1 cellular context compared by ENCODE assay signal in the genomic region with DNA sequence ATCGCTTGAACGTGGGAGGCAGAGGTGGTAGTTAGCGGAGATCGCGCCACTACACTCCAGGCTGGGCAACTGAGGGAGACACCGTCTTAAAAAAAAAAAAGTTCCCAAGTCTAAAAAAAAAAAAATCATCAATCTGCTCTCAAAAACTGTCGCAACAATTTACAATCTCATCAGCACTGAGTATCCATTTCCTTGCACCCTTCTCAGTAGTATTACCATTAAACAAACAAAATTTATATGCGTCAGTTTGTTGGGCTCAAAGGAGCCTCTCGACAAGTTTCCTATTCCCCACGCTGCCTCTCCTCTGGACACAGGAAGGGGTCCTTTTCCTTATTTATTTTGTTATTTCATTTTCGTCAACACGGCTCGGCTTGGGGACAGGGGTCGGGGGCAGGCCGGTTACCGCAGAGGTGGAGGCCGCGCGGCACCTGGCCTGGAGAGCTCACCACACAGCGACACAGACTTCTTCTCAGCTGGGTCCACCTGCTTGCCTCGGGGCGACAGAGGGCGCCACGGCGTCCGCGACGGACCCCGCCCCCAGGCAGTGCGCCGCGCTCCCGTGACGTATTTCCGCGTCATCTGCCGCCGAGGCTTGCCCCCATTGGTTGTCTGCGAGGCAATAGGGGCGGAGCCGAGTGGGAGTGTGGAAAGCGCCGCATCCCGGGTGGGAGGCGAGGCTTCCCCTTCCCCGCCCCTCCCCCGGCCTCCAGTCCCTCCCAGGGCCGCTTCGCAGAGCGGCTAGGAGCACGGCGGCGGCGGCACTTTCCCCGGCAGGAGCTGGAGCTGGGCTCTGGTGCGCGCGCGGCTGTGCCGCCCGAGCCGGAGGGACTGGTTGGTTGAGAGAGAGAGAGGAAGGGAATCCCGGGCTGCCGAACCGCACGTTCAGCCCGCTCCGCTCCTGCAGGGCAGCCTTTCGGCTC.
TF ChIP-seq lines count a peak whose summit lies in the region.

A gene (plus strand): TSS at position 709 of the 920 bp plus-strand sequence. CDS start 436 bp downstream, outside the sequence.

TF ChIP-seq in HepG2, 621 proteins besides CTCF, POLR2A, EP300 and RAD21 (continued from another document and continues in another):
- TF ChIP-seq, protein P1, sequence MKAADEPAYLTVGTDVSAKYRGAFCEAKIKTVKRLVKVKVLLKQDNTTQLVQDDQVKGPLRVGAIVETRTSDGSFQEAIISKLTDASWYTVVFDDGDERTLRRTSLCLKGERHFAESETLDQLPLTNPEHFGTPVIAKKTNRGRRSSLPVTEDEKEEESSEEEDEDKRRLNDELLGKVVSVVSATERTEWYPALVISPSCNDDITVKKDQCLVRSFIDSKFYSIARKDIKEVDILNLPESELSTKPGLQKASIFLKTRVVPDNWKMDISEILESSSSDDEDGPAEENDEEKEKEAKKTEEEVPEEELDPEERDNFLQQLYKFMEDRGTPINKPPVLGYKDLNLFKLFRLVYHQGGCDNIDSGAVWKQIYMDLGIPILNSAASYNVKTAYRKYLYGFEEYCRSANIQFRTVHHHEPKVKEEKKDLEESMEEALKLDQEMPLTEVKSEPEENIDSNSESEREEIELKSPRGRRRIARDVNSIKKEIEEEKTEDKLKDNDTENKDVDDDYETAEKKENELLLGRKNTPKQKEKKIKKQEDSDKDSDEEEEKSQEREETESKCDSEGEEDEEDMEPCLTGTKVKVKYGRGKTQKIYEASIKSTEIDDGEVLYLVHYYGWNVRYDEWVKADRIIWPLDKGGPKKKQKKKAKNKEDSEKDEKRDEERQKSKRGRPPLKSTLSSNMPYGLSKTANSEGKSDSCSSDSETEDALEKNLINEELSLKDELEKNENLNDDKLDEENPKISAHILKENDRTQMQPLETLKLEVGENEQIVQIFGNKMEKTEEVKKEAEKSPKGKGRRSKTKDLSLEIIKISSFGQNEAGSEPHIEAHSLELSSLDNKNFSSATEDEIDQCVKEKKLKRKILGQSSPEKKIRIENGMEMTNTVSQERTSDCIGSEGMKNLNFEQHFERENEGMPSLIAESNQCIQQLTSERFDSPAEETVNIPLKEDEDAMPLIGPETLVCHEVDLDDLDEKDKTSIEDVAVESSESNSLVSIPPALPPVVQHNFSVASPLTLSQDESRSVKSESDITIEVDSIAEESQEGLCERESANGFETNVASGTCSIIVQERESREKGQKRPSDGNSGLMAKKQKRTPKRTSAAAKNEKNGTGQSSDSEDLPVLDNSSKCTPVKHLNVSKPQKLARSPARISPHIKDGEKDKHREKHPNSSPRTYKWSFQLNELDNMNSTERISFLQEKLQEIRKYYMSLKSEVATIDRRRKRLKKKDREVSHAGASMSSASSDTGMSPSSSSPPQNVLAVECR (CRISPR knock-in tag; IDR thresholded peaks at IDR 0.05; ENCODE audit: borderline replicate concordance), result peak; percentile 94
- no peak for TF ChIP-seq NR2F1 (CRISPR knock-in tag; IDR thresholded peaks at IDR 0.05)
- peak; percentile 86 for TF ChIP-seq TARDBP (CRISPR knock-in tag; IDR thresholded peaks at IDR 0.05)
- TF ChIP-seq ZMYM2 (CRISPR knock-in tag; IDR thresholded peaks at IDR 0.05), result peak; percentile 61; the same call in 1 of the 2 replicates
- TF ChIP-seq BCL6 (CRISPR knock-in tag; IDR thresholded peaks at IDR 0.05), result peak; percentile 67
- no peak for TF ChIP-seq AGO2 (optimal IDR thresholded peaks at IDR 0.05; ENCODE audit: low read depth, low read length)
- no peak for TF ChIP-seq ZNF678 (CRISPR knock-in tag; IDR thresholded peaks at IDR 0.05)
- TF ChIP-seq ONECUT2 (CRISPR knock-in tag; IDR thresholded peaks at IDR 0.05), result no peak
- TF ChIP-seq ERF (CRISPR knock-in tag; IDR thresholded peaks at IDR 0.05), result peak; percentile 72
- peak; percentile 75 for TF ChIP-seq MED8 (CRISPR knock-in tag; IDR thresholded peaks at IDR 0.05; ENCODE audit: insufficient replicate concordance)
- no peak; the same call in 1 of the 2 replicates for TF ChIP-seq SMAD1 (CRISPR knock-in tag; IDR thresholded peaks at IDR 0.05; ENCODE audit: borderline replicate concordance, low read depth)
- TF ChIP-seq, protein P2, sequence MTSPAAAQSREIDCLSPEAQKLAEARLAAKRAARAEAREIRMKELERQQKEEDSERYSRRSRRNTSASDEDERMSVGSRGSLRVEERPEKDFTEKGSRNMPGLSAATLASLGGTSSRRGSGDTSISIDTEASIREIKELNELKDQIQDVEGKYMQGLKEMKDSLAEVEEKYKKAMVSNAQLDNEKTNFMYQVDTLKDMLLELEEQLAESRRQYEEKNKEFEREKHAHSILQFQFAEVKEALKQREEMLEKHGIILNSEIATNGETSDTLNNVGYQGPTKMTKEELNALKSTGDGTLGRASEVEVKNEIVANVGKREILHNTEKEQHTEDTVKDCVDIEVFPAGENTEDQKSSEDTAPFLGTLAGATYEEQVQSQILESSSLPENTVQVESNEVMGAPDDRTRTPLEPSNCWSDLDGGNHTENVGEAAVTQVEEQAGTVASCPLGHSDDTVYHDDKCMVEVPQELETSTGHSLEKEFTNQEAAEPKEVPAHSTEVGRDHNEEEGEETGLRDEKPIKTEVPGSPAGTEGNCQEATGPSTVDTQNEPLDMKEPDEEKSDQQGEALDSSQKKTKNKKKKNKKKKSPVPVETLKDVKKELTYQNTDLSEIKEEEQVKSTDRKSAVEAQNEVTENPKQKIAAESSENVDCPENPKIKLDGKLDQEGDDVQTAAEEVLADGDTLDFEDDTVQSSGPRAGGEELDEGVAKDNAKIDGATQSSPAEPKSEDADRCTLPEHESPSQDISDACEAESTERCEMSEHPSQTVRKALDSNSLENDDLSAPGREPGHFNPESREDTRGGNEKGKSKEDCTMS (CRISPR knock-in tag; conservative IDR thresholded peaks at IDR 0.05), result no peak
- TF ChIP-seq THAP11 (CRISPR knock-in tag; IDR thresholded peaks at IDR 0.05), result peak; percentile 90
- TF ChIP-seq ZNF17 (CRISPR knock-in tag; IDR thresholded peaks at IDR 0.05), result no peak
- TF ChIP-seq MXD4 (CRISPR knock-in tag; IDR thresholded peaks at IDR 0.05), result peak; percentile 79
- TF ChIP-seq PCBP1 (IDR thresholded peaks at IDR 0.05; ENCODE audit: borderline replicate concordance, low read depth, low read length), result no peak
- TF ChIP-seq, protein P3, sequence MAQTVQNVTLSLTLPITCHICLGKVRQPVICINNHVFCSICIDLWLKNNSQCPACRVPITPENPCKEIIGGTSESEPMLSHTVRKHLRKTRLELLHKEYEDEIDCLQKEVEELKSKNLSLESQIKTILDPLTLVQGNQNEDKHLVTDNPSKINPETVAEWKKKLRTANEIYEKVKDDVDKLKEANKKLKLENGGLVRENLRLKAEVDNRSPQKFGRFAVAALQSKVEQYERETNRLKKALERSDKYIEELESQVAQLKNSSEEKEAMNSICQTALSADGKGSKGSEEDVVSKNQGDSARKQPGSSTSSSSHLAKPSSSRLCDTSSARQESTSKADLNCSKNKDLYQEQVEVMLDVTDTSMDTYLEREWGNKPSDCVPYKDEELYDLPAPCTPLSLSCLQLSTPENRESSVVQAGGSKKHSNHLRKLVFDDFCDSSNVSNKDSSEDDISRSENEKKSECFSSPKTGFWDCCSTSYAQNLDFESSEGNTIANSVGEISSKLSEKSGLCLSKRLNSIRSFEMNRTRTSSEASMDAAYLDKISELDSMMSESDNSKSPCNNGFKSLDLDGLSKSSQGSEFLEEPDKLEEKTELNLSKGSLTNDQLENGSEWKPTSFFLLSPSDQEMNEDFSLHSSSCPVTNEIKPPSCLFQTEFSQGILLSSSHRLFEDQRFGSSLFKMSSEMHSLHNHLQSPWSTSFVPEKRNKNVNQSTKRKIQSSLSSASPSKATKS (CRISPR knock-in tag; IDR thresholded peaks at IDR 0.05), result no peak
- no peak for TF ChIP-seq MYNN (CRISPR knock-in tag; IDR thresholded peaks at IDR 0.05; ENCODE audit: low read depth)
- no peak for TF ChIP-seq ZNF12 (CRISPR knock-in tag; IDR thresholded peaks at IDR 0.05)
- no peak for TF ChIP-seq ZFP36L2 (CRISPR knock-in tag; IDR thresholded peaks at IDR 0.05)
- TF ChIP-seq, protein P4, sequence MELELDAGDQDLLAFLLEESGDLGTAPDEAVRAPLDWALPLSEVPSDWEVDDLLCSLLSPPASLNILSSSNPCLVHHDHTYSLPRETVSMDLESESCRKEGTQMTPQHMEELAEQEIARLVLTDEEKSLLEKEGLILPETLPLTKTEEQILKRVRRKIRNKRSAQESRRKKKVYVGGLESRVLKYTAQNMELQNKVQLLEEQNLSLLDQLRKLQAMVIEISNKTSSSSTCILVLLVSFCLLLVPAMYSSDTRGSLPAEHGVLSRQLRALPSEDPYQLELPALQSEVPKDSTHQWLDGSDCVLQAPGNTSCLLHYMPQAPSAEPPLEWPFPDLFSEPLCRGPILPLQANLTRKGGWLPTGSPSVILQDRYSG (CRISPR knock-in tag; IDR thresholded peaks at IDR 0.05), result no peak
- 0 out of 2 replicates have a peak, but pooled peaks have one; percentile 59 for TF ChIP-seq KLF12 (CRISPR knock-in tag; IDR thresholded peaks at IDR 0.05; ENCODE audit: borderline replicate concordance)
- no peak for TF ChIP-seq ZNF230 (CRISPR knock-in tag; IDR thresholded peaks at IDR 0.05)
- TF ChIP-seq ZNF550 (CRISPR knock-in tag; IDR thresholded peaks at IDR 0.05; ENCODE audit: borderline replicate concordance), result no peak
- TF ChIP-seq MEIS1 (CRISPR knock-in tag; IDR thresholded peaks at IDR 0.05; ENCODE audit: borderline replicate concordance), result no peak
- TF ChIP-seq ELF1 (CRISPR knock-in tag; IDR thresholded peaks at IDR 0.05), result peak; percentile 75
- peak; percentile 95 for TF ChIP-seq DNMT3B (CRISPR knock-in tag; conservative IDR thresholded peaks at IDR 0.05)
- TF ChIP-seq, protein P5, sequence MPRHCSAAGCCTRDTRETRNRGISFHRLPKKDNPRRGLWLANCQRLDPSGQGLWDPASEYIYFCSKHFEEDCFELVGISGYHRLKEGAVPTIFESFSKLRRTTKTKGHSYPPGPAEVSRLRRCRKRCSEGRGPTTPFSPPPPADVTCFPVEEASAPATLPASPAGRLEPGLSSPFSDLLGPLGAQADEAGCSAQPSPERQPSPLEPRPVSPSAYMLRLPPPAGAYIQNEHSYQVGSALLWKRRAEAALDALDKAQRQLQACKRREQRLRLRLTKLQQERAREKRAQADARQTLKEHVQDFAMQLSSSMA (CRISPR knock-in tag; IDR thresholded peaks at IDR 0.05), result 0 out of 2 replicates have a peak, but pooled peaks have one; percentile 57
- TF ChIP-seq ATF7-NPFF (CRISPR knock-in tag; IDR thresholded peaks at IDR 0.05; ENCODE audit: low read depth), result peak; percentile 54; the same call in 1 of the 2 replicates
- no peak for TF ChIP-seq ZNF367 (CRISPR knock-in tag; IDR thresholded peaks at IDR 0.05; ENCODE audit: borderline replicate concordance)
- TF ChIP-seq, protein P6, sequence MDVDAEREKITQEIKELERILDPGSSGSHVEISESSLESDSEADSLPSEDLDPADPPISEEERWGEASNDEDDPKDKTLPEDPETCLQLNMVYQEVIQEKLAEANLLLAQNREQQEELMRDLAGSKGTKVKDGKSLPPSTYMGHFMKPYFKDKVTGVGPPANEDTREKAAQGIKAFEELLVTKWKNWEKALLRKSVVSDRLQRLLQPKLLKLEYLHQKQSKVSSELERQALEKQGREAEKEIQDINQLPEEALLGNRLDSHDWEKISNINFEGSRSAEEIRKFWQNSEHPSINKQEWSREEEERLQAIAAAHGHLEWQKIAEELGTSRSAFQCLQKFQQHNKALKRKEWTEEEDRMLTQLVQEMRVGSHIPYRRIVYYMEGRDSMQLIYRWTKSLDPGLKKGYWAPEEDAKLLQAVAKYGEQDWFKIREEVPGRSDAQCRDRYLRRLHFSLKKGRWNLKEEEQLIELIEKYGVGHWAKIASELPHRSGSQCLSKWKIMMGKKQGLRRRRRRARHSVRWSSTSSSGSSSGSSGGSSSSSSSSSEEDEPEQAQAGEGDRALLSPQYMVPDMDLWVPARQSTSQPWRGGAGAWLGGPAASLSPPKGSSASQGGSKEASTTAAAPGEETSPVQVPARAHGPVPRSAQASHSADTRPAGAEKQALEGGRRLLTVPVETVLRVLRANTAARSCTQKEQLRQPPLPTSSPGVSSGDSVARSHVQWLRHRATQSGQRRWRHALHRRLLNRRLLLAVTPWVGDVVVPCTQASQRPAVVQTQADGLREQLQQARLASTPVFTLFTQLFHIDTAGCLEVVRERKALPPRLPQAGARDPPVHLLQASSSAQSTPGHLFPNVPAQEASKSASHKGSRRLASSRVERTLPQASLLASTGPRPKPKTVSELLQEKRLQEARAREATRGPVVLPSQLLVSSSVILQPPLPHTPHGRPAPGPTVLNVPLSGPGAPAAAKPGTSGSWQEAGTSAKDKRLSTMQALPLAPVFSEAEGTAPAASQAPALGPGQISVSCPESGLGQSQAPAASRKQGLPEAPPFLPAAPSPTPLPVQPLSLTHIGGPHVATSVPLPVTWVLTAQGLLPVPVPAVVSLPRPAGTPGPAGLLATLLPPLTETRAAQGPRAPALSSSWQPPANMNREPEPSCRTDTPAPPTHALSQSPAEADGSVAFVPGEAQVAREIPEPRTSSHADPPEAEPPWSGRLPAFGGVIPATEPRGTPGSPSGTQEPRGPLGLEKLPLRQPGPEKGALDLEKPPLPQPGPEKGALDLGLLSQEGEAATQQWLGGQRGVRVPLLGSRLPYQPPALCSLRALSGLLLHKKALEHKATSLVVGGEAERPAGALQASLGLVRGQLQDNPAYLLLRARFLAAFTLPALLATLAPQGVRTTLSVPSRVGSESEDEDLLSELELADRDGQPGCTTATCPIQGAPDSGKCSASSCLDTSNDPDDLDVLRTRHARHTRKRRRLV (CRISPR knock-in tag; IDR thresholded peaks at IDR 0.05), result no peak
- no peak for TF ChIP-seq ESRRA (CRISPR knock-in tag; IDR thresholded peaks at IDR 0.05; ENCODE audit: low read depth)
- no peak for TF ChIP-seq ZNF263 (CRISPR knock-in tag; IDR thresholded peaks at IDR 0.05)
- TF ChIP-seq ZNF747 (CRISPR knock-in tag; IDR thresholded peaks at IDR 0.05; ENCODE audit: borderline replicate concordance), result no peak
- peak; percentile 64; the same call in 1 of the 2 replicates for TF ChIP-seq ZNF33B (CRISPR knock-in tag; IDR thresholded peaks at IDR 0.05)
- no peak for TF ChIP-seq ZNF567 (CRISPR knock-in tag; IDR thresholded peaks at IDR 0.05; ENCODE audit: borderline replicate concordance)
- TF ChIP-seq MTF2 (CRISPR knock-in tag; IDR thresholded peaks at IDR 0.05; ENCODE audit: borderline replicate concordance), result no peak
- TF ChIP-seq, protein P7, sequence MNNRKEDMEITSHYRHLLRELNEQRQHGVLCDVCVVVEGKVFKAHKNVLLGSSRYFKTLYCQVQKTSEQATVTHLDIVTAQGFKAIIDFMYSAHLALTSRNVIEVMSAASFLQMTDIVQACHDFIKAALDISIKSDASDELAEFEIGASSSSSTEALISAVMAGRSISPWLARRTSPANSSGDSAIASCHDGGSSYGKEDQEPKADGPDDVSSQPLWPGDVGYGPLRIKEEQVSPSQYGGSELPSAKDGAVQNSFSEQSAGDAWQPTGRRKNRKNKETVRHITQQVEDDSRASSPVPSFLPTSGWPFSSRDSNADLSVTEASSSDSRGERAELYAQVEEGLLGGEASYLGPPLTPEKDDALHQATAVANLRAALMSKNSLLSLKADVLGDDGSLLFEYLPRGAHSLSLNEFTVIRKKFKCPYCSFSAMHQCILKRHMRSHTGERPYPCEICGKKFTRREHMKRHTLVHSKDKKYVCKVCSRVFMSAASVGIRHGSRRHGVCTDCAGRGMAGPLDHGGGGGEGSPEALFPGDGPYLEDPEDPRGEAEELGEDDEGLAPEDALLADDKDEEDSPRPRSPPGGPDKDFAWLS (CRISPR knock-in tag; IDR thresholded peaks at IDR 0.05; ENCODE audit: borderline replicate concordance), result no peak
- TF ChIP-seq, protein P8, sequence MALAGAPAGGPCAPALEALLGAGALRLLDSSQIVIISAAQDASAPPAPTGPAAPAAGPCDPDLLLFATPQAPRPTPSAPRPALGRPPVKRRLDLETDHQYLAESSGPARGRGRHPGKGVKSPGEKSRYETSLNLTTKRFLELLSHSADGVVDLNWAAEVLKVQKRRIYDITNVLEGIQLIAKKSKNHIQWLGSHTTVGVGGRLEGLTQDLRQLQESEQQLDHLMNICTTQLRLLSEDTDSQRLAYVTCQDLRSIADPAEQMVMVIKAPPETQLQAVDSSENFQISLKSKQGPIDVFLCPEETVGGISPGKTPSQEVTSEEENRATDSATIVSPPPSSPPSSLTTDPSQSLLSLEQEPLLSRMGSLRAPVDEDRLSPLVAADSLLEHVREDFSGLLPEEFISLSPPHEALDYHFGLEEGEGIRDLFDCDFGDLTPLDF (CRISPR knock-in tag; IDR thresholded peaks at IDR 0.05), result peak; percentile 26; the same call in 1 of the 2 replicates
